In genomic region chr19:5624154-5624663, GRCh38 we compare ENCODE assay signal across 8 cellular contexts. TPM values are rescaled to one million over a fixed set of nuclear protein-coding genes. Genes with fewer than 3 reads are reported as not detected.
A peak's percentile ranks its signal among the peaks of the same experiment; 100 is the strongest.
DNase-seq lines count a peak whose midpoint lies in the region; ATAC-seq and TF ChIP-seq lines count a peak whose summit lies in the region.

No MANE protein-coding gene starts in this region.

- TF ChIP-seq CTCF in heart right ventricle (IDR thresholded peaks at IDR 0.05), result no peak

- H3K36me3 Mint-ChIP-seq in CD4-positive, alpha-beta memory T cell, result peaks cover 42 to 80% of the 10 kb centered on the region in 2 donors
- H3K36me3 Mint-ChIP-seq in activated naive CD4-positive, alpha-beta T cell treated with anti-CD3 and anti-CD28 coated beads, Interleukin-2, amount 10 ng/mL, durations not matched to agents 7 days and 5 days, result peaks cover 74% of the 10 kb centered on the region

- peak overlapping the region; percentile 44 to 77 for H3K4me3 ChIP-seq in CD4-positive, alpha-beta memory T cell (ENCODE audit: low read length in 2 of 2)
- H3K4me3 ChIP-seq in heart right ventricle, result peak overlapping the region; percentile 89 to 100 (median 97)

- peaks cover 42% of the 10 kb centered on the region for H3K36me3 ChIP-seq in CD4-positive, alpha-beta memory T cell (ENCODE audit: insufficient read depth, low read length)
- H3K36me3 ChIP-seq in KOPT-K1 (ENCODE audit: insufficient read depth, low read length) (peaks cover 70% of the 10 kb centered on the region), heart right ventricle (peaks cover 0 to 65% (median 16%) of the 10 kb centered on the region in 9 donors)

- CTCF ChIA-PET in CD4-positive, alpha-beta memory T cell (lab: Charles Lee; ENCODE audit: partially characterized antibody), result no interaction called here
- CTCF ChIA-PET in activated naive CD4-positive, alpha-beta T cell treated with anti-CD3 and anti-CD28 coated beads, Interleukin-2, amount 10 ng/mL, durations not matched to agents 7 days and 5 days (lab: Charles Lee), result interaction anchor here (0.7 to 1.0 kb wide), 2 partner anchors 65 to 892 kb away, joined by 3 to 4 read pairs; no protein-coding TSS in a partner anchor

- peaks cover 44 to 88% (median 69%) of the 10 kb centered on the region in 4 donors for H3K4me1 Mint-ChIP-seq in CD4-positive, alpha-beta memory T cell
- peaks cover 71% of the 10 kb centered on the region for H3K4me1 Mint-ChIP-seq in activated naive CD4-positive, alpha-beta T cell treated with anti-CD3 and anti-CD28 coated beads, Interleukin-2, amount 10 ng/mL, durations not matched to agents 7 days and 5 days

- peak overlapping the region; percentile 88 to 100 (median 94) for H3K27ac Mint-ChIP-seq in CD4-positive, alpha-beta memory T cell
- H3K27ac Mint-ChIP-seq in activated naive CD4-positive, alpha-beta T cell treated with anti-CD3 and anti-CD28 coated beads, Interleukin-2, amount 10 ng/mL, durations not matched to agents 7 days and 5 days, result peak overlapping the region; percentile 92

- H3K4me1 ChIP-seq in CD4-positive, alpha-beta memory T cell (ENCODE audit: insufficient read depth, low read length), result peaks cover 76% of the 10 kb centered on the region
- H3K4me1 ChIP-seq in heart right ventricle, result peaks cover 20 to 83% (median 75%) of the 10 kb centered on the region in 9 donors

- H3K9me3 Mint-ChIP-seq in CD4-positive, alpha-beta memory T cell, result peaks cover 0 to 5% (median 0%) of the 10 kb centered on the region in 8 donors
- H3K9me3 Mint-ChIP-seq in activated naive CD4-positive, alpha-beta T cell treated with anti-CD3 and anti-CD28 coated beads, Interleukin-2, amount 10 ng/mL, durations not matched to agents 7 days and 5 days, result no peaks in the 10 kb centered on the region

- H3K27me3 Mint-ChIP-seq in CD4-positive, alpha-beta memory T cell, result no peaks in the 10 kb centered on the region
- no peaks in the 10 kb centered on the region for H3K27me3 Mint-ChIP-seq in activated naive CD4-positive, alpha-beta T cell treated with anti-CD3 and anti-CD28 coated beads, Interleukin-2, amount 10 ng/mL, durations not matched to agents 7 days and 5 days

- intact Hi-C loops in CD4-positive, alpha-beta memory T cell (cut with micrococcal nuclease), result no loop called here
- intact Hi-C loops in heart right ventricle (cut with DNase I), result loop anchor here in 3 of 10 donors (5.0 kb wide), 3 partner anchors 53 to 168 kb away; partner anchors contain the start of genes DUS3L (in 1 of the 3), HSD11B1L (in 1 of the 3) and MICOS13 (in 1 of the 3)
- intact Hi-C loops in posterior cingulate gyrus (cut with DNase I), result no loop called here

- no peaks in the 10 kb centered on the region for H3K27me3 ChIP-seq in CD4-positive, alpha-beta memory T cell (ENCODE audit: insufficient read depth, low read length)
- no peaks in the 10 kb centered on the region for H3K27me3 ChIP-seq in heart right ventricle

- 2% methylated on average over 15 of the region's 15 CpGs for WGBS in heart right ventricle, 2 donors

- ATAC-seq in heart right ventricle (no peak), HG03342 (IDR thresholded peaks at IDR 0.05; ENCODE audit: unreplicated experiment) (no peak), GM21717 (IDR thresholded peaks at IDR 0.05; ENCODE audit: unreplicated experiment) (no peak)

- H3K4me3 Mint-ChIP-seq in CD4-positive, alpha-beta memory T cell, result peak overlapping the region; percentile 93 to 100 (median 98)
- H3K4me3 Mint-ChIP-seq in activated naive CD4-positive, alpha-beta T cell treated with anti-CD3 and anti-CD28 coated beads, Interleukin-2, amount 10 ng/mL, durations not matched to agents 7 days and 5 days, result peak overlapping the region; percentile 100

- POLR2A ChIA-PET in CD4-positive, alpha-beta memory T cell (lab: Charles Lee; ENCODE audit: partially characterized antibody), result interaction anchor here (5.4 kb wide), 1 partner anchor 66 kb away, joined by 74 read pairs; the partner anchor contains the start of gene RPL36

- DNase-seq in CD4-positive, alpha-beta memory T cell, result peak; percentile 19 to 44 (median 22)
- DNase-seq in activated naive CD4-positive, alpha-beta T cell treated with anti-CD3 and anti-CD28 coated beads, Interleukin-2, amount 10 ng/mL, durations not matched to agents 7 days and 5 days, result peak; percentile 29
- DNase-seq in heart right ventricle (peak; percentile 22 to 33), posterior cingulate gyrus (peak in 6 of 10 donors; percentile 29 to 90 (median 32))
- DNase-seq in activated CD8-positive, alpha-beta memory T cell treated with anti-CD3 and anti-CD28 coated beads for 24 hours, result no peak

- H3K27ac ChIP-seq in CD4-positive, alpha-beta memory T cell (ENCODE audit: low read depth, low read length), result peak overlapping the region; percentile 97
- H3K27ac ChIP-seq in KOPT-K1 (ENCODE audit: low read depth, low read length, poor library complexity, severe bottlenecking) (peak overlapping the region; percentile 95), heart right ventricle (peak overlapping the region in 9 of 10 donors; percentile 81 to 98 (median 97))

- no peaks in the 10 kb centered on the region for H3K9me3 ChIP-seq in CD4-positive, alpha-beta memory T cell (ENCODE audit: control insufficient read depth in 1 of 2, low read length in 2 of 2)
- H3K9me3 ChIP-seq in KOPT-K1 (ENCODE audit: insufficient read depth, low read length, poor library complexity, severe bottlenecking), result no peaks in the 10 kb centered on the region
- no peaks in the 10 kb centered on the region for H3K9me3 ChIP-seq in heart right ventricle

RNA-seq across cellular contexts. Expression of gene SAFB, which starts 1.3 kb away (rescaled TPM):
- total RNA-seq in CD4-positive, alpha-beta memory T cell, result 100 to 1,000 TPM; 202 to 211 TPM
- 100 to 1,000 TPM in 1 of 2 donors, 10 to 100 TPM in 1; 14.6 to 117 TPM for polyA plus RNA-seq in CD4-positive, alpha-beta memory T cell
- total RNA-seq in heart right ventricle, result 10 to 100 TPM; 44.0 to 72.5 (median 50.2) TPM
- polyA plus RNA-seq in heart right ventricle, result 10 to 100 TPM; 42.8 to 59.6 TPM

RNA-seq across cellular contexts. Expression of gene SAFB2, which starts 1.6 kb away (rescaled TPM):
- 100 to 1,000 TPM; 257 to 263 TPM for total RNA-seq in CD4-positive, alpha-beta memory T cell
- polyA plus RNA-seq in CD4-positive, alpha-beta memory T cell, result 10 to 100 TPM; 16.6 to 65.4 TPM
- 10 to 100 TPM; 34.4 to 70.4 (median 45.9) TPM for total RNA-seq in heart right ventricle
- 10 to 100 TPM; 30.8 to 80.3 TPM for polyA plus RNA-seq in heart right ventricle

RNA-seq across cellular contexts. Expression of gene MICOS13, which starts 56.1 kb away (rescaled TPM):
- total RNA-seq in CD4-positive, alpha-beta memory T cell, result 10 to 100 TPM; 40.5 to 41.1 TPM
- 100 to 1,000 TPM; 114 TPM for polyA plus RNA-seq in CD4-positive, alpha-beta memory T cell
- total RNA-seq in heart right ventricle, result 100 to 1,000 TPM; 122 to 173 (median 133) TPM
- 100 to 1,000 TPM; 263 to 658 TPM for polyA plus RNA-seq in heart right ventricle

RNA-seq across cellular contexts. Expression of gene TINCR, which starts 56.5 kb away (rescaled TPM):
- 1 to 10 TPM; 1.4 TPM for total RNA-seq in CD4-positive, alpha-beta memory T cell
- polyA plus RNA-seq in CD4-positive, alpha-beta memory T cell, result under 1 TPM in 1 of 2 donors, not detected in 1; 0.20 TPM
- under 1 TPM in 7 of 10 donors, not detected in 3; 0.07 to 0.68 (median 0.27) TPM for total RNA-seq in heart right ventricle
- polyA plus RNA-seq in heart right ventricle, result under 1 TPM in 1 of 2 donors, not detected in 1; 0.14 TPM

RNA-seq across cellular contexts. Expression of gene HSD11B1L, which starts 56.6 kb away (rescaled TPM):
- 1 to 10 TPM; 3.5 to 4.8 TPM for total RNA-seq in CD4-positive, alpha-beta memory T cell
- 1 to 10 TPM; 2.9 to 4.3 TPM for polyA plus RNA-seq in CD4-positive, alpha-beta memory T cell
- total RNA-seq in heart right ventricle, result 1 to 10 TPM; 3.3 to 7.6 (median 4.2) TPM
- 10 to 100 TPM in 1 of 2 donors, 1 to 10 TPM in 1; 6.3 to 13.2 TPM for polyA plus RNA-seq in heart right ventricle
